9 cellular contexts compared by ENCODE assay signal in genomic region chr4:139815646-139816601, GRCh38.
DNase-seq lines count a peak whose midpoint lies in the region; ATAC-seq and TF ChIP-seq lines count a peak whose summit lies in the region.
"Had no signal": no experiment of that assay in that cellular context is flagged by ENCODE, and none has a peak within 500 bp of the region (broad histone marks: within the 10 kb centered on the region; RNA-seq: fewer than 3 reads in every experiment).

No MANE protein-coding gene starts in this region.

- TF ChIP-seq POLR2A in esophagus squamous epithelium (IDR thresholded peaks at IDR 0.05): no peak

- CTCF ChIA-PET in RWPE1 (lab: Yijun Ruan, JAX): interaction anchor here (0.6 kb wide), 1 partner anchor 116 kb away, joined by 3 read pairs; no protein-coding TSS in a partner anchor

- H3K27ac ChIP-seq in RWPE1: no peak overlapping the region
- peak overlapping the region; percentile 26 to 80 (median 66) for H3K27ac ChIP-seq in esophagus squamous epithelium
- H3K27ac ChIP-seq: 22Rv1 had no signal

- peaks cover 9% of the 10 kb centered on the region in 2 donors for H3K4me1 Mint-ChIP-seq in natural killer cell
- peaks cover 6% of the 10 kb centered on the region for H3K4me1 Mint-ChIP-seq in activated T-helper 1 cell treated with anti-CD3 and anti-CD28 coated beads, Interleukin-12 subunit alpha, Interleukin-12 subunit beta, Interleukin-2, Interleukin-4 antibody, amounts not matched to agents 30 ng/mL and 10 ng/mL and 1 ng/mL, durations not matched to agents 14 hours and 24 hours and 36 hours (ENCODE audit: low read depth)

- peak; percentile 39 for DNase-seq in DMS 273 (lab: John Stamatoyannopoulos, UW; ENCODE audit: unreplicated experiment)
- DNase-seq in DMS 273 treated with DMSO at 0.1 percent for 48 hours (lab: John Stamatoyannopoulos, UW): no peak
- peak; percentile 10 for DNase-seq in RWPE1 (ENCODE audit: low spot score)
- DNase-seq in esophagus squamous epithelium (lab: John Stamatoyannopoulos, UW): no peak
- DNase-seq in natural killer cell: no peak
- DNase-seq in activated T-helper 1 cell treated with anti-CD3 and anti-CD28 coated beads, Interleukin-12 subunit alpha, Interleukin-12 subunit beta, Interleukin-2, Interleukin-4 antibody, amounts not matched to agents 30 ng/mL and 10 ng/mL and 1 ng/mL, durations not matched to agents 14 hours and 24 hours and 36 hours (ENCODE audit: low spot score): no peak
- DNase-seq in stimulated activated CD4-positive, alpha-beta T cell treated with anti-CD3 and anti-CD28 coated beads, Interleukin-4, amount 100 ng/mL, for 4 hours: no peak

- peak overlapping the region; percentile 78 for H3K4me3 Mint-ChIP-seq in natural killer cell
- no peak overlapping the region for H3K4me3 Mint-ChIP-seq in activated T-helper 1 cell treated with anti-CD3 and anti-CD28 coated beads, Interleukin-12 subunit alpha, Interleukin-12 subunit beta, Interleukin-2, Interleukin-4 antibody, amounts not matched to agents 30 ng/mL and 10 ng/mL and 1 ng/mL, durations not matched to agents 14 hours and 24 hours and 36 hours

- intact Hi-C loops in esophagus squamous epithelium (cut with DNase I) (no loop called here), natural killer cell (cut with micrococcal nuclease) (no loop called here)
- intact Hi-C loops in activated T-helper 1 cell treated with anti-CD3 and anti-CD28 coated beads, Interleukin-12 subunit alpha, Interleukin-12 subunit beta, Interleukin-2, Interleukin-4 antibody, amounts not matched to agents 30 ng/mL and 10 ng/mL and 1 ng/mL, durations not matched to agents 14 hours and 24 hours and 36 hours (cut with micrococcal nuclease): no loop called here

- peaks cover 0 to 2% (median 0%) of the 10 kb centered on the region in 3 donors for H3K9me3 ChIP-seq in esophagus squamous epithelium

- H3K36me3 ChIP-seq in esophagus squamous epithelium: peaks cover 0 to under 1% (median 0%) of the 10 kb centered on the region in 3 donors

- TF ChIP-seq CTCF in RWPE1 (conservative IDR thresholded peaks at IDR 0.05; ENCODE audit: low read depth) (no peak), esophagus squamous epithelium (IDR thresholded peaks at IDR 0.05) (no peak), natural killer cell (IDR thresholded peaks at IDR 0.05) (no peak)

- WGBS in esophagus squamous epithelium, 2 donors: 48 to 57% methylated on average over 24 of the region's 24 CpGs

- peaks cover 5 to 22% of the 10 kb centered on the region in 2 donors for H3K27me3 Mint-ChIP-seq in natural killer cell (ENCODE audit: low read depth in 2 of 2)
- H3K27me3 Mint-ChIP-seq in activated T-helper 1 cell treated with anti-CD3 and anti-CD28 coated beads, Interleukin-12 subunit alpha, Interleukin-12 subunit beta, Interleukin-2, Interleukin-4 antibody, amounts not matched to agents 30 ng/mL and 10 ng/mL and 1 ng/mL, durations not matched to agents 14 hours and 24 hours and 36 hours (ENCODE audit: insufficient read depth): peaks cover under 1% of the 10 kb centered on the region

- H3K27ac Mint-ChIP-seq in natural killer cell: peak overlapping the region in 1 of 2 donors; percentile 84
- H3K27ac Mint-ChIP-seq in activated T-helper 1 cell treated with anti-CD3 and anti-CD28 coated beads, Interleukin-12 subunit alpha, Interleukin-12 subunit beta, Interleukin-2, Interleukin-4 antibody, amounts not matched to agents 30 ng/mL and 10 ng/mL and 1 ng/mL, durations not matched to agents 14 hours and 24 hours and 36 hours: no peak overlapping the region

- no peaks in the 10 kb centered on the region for H3K27me3 ChIP-seq in esophagus squamous epithelium

- H3K4me1 ChIP-seq in esophagus squamous epithelium: peaks cover 0 to 42% (median 14%) of the 10 kb centered on the region in 3 donors

- H3K9me3 Mint-ChIP-seq in natural killer cell: no peaks in the 10 kb centered on the region
- no peaks in the 10 kb centered on the region for H3K9me3 Mint-ChIP-seq in activated T-helper 1 cell treated with anti-CD3 and anti-CD28 coated beads, Interleukin-12 subunit alpha, Interleukin-12 subunit beta, Interleukin-2, Interleukin-4 antibody, amounts not matched to agents 30 ng/mL and 10 ng/mL and 1 ng/mL, durations not matched to agents 14 hours and 24 hours and 36 hours

- no peaks in the 10 kb centered on the region for H3K36me3 Mint-ChIP-seq in natural killer cell
- no peaks in the 10 kb centered on the region for H3K36me3 Mint-ChIP-seq in activated T-helper 1 cell treated with anti-CD3 and anti-CD28 coated beads, Interleukin-12 subunit alpha, Interleukin-12 subunit beta, Interleukin-2, Interleukin-4 antibody, amounts not matched to agents 30 ng/mL and 10 ng/mL and 1 ng/mL, durations not matched to agents 14 hours and 24 hours and 36 hours (ENCODE audit: low read depth)

- H3K4me3 ChIP-seq in esophagus squamous epithelium: peak overlapping the region in 3 of 4 donors; percentile 38 to 60 (median 40)

- POLR2A ChIA-PET in RWPE1 (lab: Yijun Ruan, JAX; ENCODE audit: low non-redundant PET): interaction anchor here (0.5 kb wide), 1 partner anchor 335 kb away, joined by 5 read pairs; no protein-coding TSS in a partner anchor

- ATAC-seq in natural killer cell: peak; percentile 69 to 91 (median 79)
- no peak for ATAC-seq in GM19023 (IDR thresholded peaks at IDR 0.05; ENCODE audit: unreplicated experiment)

Comparison
In these comparisons a context has a peak if more than half of its experiments do, and no peak if none do; other contexts are left out.
1. DNase-seq: peak in DMS 273 (single experiment) and RWPE1 (single experiment); none in DMS 273 treated with DMSO at 0.1 percent for 48 hours (single experiment), esophagus squamous epithelium (single experiment), natural killer cell (single experiment), activated T-helper 1 cell treated with anti-CD3 and anti-CD28 coated beads, Interleukin-12 subunit alpha, Interleukin-12 subunit beta, Interleukin-2, Interleukin-4 antibody, amounts not matched to agents 30 ng/mL and 10 ng/mL and 1 ng/mL, durations not matched to agents 14 hours and 24 hours and 36 hours (single experiment) and stimulated activated CD4-positive, alpha-beta T cell treated with anti-CD3 and anti-CD28 coated beads, Interleukin-4, amount 100 ng/mL, for 4 hours (0 of 2).